In genomic region chr17:62109378-62109902, GRCh38 we compare ENCODE assay signal across 1 cellular context.
TF ChIP-seq lines count a peak whose summit lies in the region.

No MANE protein-coding gene starts in this region.

TF ChIP-seq in HepG2, 621 proteins besides CTCF, POLR2A, EP300 and RAD21 (continued from another document and continues in another):
- TF ChIP-seq, protein P1, sequence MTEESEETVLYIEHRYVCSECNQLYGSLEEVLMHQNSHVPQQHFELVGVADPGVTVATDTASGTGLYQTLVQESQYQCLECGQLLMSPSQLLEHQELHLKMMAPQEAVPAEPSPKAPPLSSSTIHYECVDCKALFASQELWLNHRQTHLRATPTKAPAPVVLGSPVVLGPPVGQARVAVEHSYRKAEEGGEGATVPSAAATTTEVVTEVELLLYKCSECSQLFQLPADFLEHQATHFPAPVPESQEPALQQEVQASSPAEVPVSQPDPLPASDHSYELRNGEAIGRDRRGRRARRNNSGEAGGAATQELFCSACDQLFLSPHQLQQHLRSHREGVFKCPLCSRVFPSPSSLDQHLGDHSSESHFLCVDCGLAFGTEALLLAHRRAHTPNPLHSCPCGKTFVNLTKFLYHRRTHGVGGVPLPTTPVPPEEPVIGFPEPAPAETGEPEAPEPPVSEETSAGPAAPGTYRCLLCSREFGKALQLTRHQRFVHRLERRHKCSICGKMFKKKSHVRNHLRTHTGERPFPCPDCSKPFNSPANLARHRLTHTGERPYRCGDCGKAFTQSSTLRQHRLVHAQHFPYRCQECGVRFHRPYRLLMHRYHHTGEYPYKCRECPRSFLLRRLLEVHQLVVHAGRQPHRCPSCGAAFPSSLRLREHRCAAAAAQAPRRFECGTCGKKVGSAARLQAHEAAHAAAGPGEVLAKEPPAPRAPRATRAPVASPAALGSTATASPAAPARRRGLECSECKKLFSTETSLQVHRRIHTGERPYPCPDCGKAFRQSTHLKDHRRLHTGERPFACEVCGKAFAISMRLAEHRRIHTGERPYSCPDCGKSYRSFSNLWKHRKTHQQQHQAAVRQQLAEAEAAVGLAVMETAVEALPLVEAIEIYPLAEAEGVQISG (CRISPR knock-in tag; IDR thresholded peaks at IDR 0.05), result peak; percentile 74
- TF ChIP-seq ZNF256 (CRISPR knock-in tag; conservative IDR thresholded peaks at IDR 0.05), result no peak
- TF ChIP-seq ELF1 (CRISPR knock-in tag; IDR thresholded peaks at IDR 0.05), result peak; percentile 42
- no peak for TF ChIP-seq ESRRA (CRISPR knock-in tag; IDR thresholded peaks at IDR 0.05; ENCODE audit: low read depth)
- TF ChIP-seq, protein P2, sequence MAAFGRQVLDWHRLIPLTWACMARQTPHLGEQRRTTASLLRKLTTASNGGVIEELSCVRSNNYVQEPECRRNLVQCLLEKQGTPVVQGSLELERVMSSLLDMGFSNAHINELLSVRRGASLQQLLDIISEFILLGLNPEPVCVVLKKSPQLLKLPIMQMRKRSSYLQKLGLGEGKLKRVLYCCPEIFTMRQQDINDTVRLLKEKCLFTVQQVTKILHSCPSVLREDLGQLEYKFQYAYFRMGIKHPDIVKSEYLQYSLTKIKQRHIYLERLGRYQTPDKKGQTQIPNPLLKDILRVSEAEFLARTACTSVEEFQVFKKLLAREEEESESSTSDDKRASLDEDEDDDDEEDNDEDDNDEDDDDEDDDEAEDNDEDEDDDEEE (CRISPR knock-in tag; IDR thresholded peaks at IDR 0.05), result no peak
- no peak for TF ChIP-seq ZNF446 (CRISPR knock-in tag; IDR thresholded peaks at IDR 0.05)
- peak; percentile 94 for TF ChIP-seq XRCC5 (optimal IDR thresholded peaks at IDR 0.05; ENCODE audit: low read length)
- TF ChIP-seq ZNF556 (CRISPR knock-in tag; IDR thresholded peaks at IDR 0.05; ENCODE audit: borderline replicate concordance), result peak; percentile 32; the same call in 1 of the 2 replicates
- TF ChIP-seq ZNF704 (CRISPR knock-in tag; IDR thresholded peaks at IDR 0.05; ENCODE audit: borderline replicate concordance), result no peak
- no peak for TF ChIP-seq GATA4 (IDR thresholded peaks at IDR 0.05; ENCODE audit: borderline replicate concordance, low read depth)
- TF ChIP-seq MXI1 (IDR thresholded peaks at IDR 0.05; ENCODE audit: borderline replicate concordance, low read depth, low read length), result peak; percentile 55; the same call in 1 of the 3 replicates
- no peak for TF ChIP-seq GLI4 (CRISPR knock-in tag; IDR thresholded peaks at IDR 0.05; ENCODE audit: borderline replicate concordance)
- no peak for TF ChIP-seq NR1H2 (CRISPR knock-in tag; IDR thresholded peaks at IDR 0.05; ENCODE audit: borderline replicate concordance, low read depth)
- no peak for TF ChIP-seq ZNF749 (CRISPR knock-in tag; IDR thresholded peaks at IDR 0.05; ENCODE audit: borderline replicate concordance)
- 0 out of 2 replicates have a peak, but pooled peaks have one; percentile 15 for TF ChIP-seq GMEB1 (CRISPR knock-in tag; IDR thresholded peaks at IDR 0.05; ENCODE audit: borderline replicate concordance)
- TF ChIP-seq ZNF577 (CRISPR knock-in tag; IDR thresholded peaks at IDR 0.05; ENCODE audit: borderline replicate concordance, low read depth), result no peak
- peak; percentile 92 for TF ChIP-seq KDM2A (CRISPR knock-in tag; IDR thresholded peaks at IDR 0.05; ENCODE audit: borderline replicate concordance, low read depth)
- TF ChIP-seq KMT2A (CRISPR knock-in tag; IDR thresholded peaks at IDR 0.05), result 0 out of 2 replicates have a peak, but pooled peaks have one; percentile 71
- TF ChIP-seq PHB2 (IDR thresholded peaks at IDR 0.05; ENCODE audit: partially characterized antibody), result no peak
- no peak for TF ChIP-seq NR2F1 (CRISPR knock-in tag; IDR thresholded peaks at IDR 0.05)
- TF ChIP-seq ZNF563 (CRISPR knock-in tag; IDR thresholded peaks at IDR 0.05), result no peak
- no peak for TF ChIP-seq WIZ (CRISPR knock-in tag; IDR thresholded peaks at IDR 0.05)
- no peak for TF ChIP-seq NAIF1 (CRISPR knock-in tag; IDR thresholded peaks at IDR 0.05; ENCODE audit: borderline replicate concordance)
- no peak for TF ChIP-seq ZNF530 (CRISPR knock-in tag; IDR thresholded peaks at IDR 0.05; ENCODE audit: low read depth)
- TF ChIP-seq SOX6 (IDR thresholded peaks at IDR 0.05), result no peak
- peak; percentile 47 for TF ChIP-seq SOX6 (CRISPR knock-in tag; IDR thresholded peaks at IDR 0.05)
- TF ChIP-seq ZNF879 (CRISPR knock-in tag; IDR thresholded peaks at IDR 0.05), result no peak
- peak; percentile 84; the same call in 1 of the 2 replicates for TF ChIP-seq ZNF614 (CRISPR knock-in tag; IDR thresholded peaks at IDR 0.05; ENCODE audit: borderline replicate concordance)
- TF ChIP-seq JUNB (CRISPR knock-in tag; IDR thresholded peaks at IDR 0.05; ENCODE audit: borderline replicate concordance), result no peak
- no peak for TF ChIP-seq ZNF841 (CRISPR knock-in tag; IDR thresholded peaks at IDR 0.05; ENCODE audit: borderline replicate concordance)
- TF ChIP-seq AKNA (CRISPR knock-in tag; IDR thresholded peaks at IDR 0.05; ENCODE audit: borderline replicate concordance), result no peak
- 0 out of 2 replicates have a peak, but pooled peaks have one; percentile 19 for TF ChIP-seq SRF (IDR thresholded peaks at IDR 0.05; ENCODE audit: low read depth, low read length)
- 0 out of 2 replicates have a peak, but pooled peaks have one; percentile 56 for TF ChIP-seq KLF9 (CRISPR knock-in tag; IDR thresholded peaks at IDR 0.05; ENCODE audit: low read depth)
- TF ChIP-seq, protein P3, sequence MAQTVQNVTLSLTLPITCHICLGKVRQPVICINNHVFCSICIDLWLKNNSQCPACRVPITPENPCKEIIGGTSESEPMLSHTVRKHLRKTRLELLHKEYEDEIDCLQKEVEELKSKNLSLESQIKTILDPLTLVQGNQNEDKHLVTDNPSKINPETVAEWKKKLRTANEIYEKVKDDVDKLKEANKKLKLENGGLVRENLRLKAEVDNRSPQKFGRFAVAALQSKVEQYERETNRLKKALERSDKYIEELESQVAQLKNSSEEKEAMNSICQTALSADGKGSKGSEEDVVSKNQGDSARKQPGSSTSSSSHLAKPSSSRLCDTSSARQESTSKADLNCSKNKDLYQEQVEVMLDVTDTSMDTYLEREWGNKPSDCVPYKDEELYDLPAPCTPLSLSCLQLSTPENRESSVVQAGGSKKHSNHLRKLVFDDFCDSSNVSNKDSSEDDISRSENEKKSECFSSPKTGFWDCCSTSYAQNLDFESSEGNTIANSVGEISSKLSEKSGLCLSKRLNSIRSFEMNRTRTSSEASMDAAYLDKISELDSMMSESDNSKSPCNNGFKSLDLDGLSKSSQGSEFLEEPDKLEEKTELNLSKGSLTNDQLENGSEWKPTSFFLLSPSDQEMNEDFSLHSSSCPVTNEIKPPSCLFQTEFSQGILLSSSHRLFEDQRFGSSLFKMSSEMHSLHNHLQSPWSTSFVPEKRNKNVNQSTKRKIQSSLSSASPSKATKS (CRISPR knock-in tag; IDR thresholded peaks at IDR 0.05), result no peak
- no peak for TF ChIP-seq ZNF232 (CRISPR knock-in tag; IDR thresholded peaks at IDR 0.05; ENCODE audit: borderline replicate concordance)
- TF ChIP-seq THAP8 (CRISPR knock-in tag; IDR thresholded peaks at IDR 0.05; ENCODE audit: borderline replicate concordance), result no peak
- 0 out of 2 replicates have a peak, but pooled peaks have one; percentile 55 for TF ChIP-seq ZBTB20 (CRISPR knock-in tag; IDR thresholded peaks at IDR 0.05; ENCODE audit: borderline replicate concordance, low read depth)
- TF ChIP-seq ZBTB37 (CRISPR knock-in tag; IDR thresholded peaks at IDR 0.05), result no peak
- no peak for TF ChIP-seq RFX3 (CRISPR knock-in tag; IDR thresholded peaks at IDR 0.05)
- TF ChIP-seq ARNT (IDR thresholded peaks at IDR 0.05), result no peak
- TF ChIP-seq, protein P4, sequence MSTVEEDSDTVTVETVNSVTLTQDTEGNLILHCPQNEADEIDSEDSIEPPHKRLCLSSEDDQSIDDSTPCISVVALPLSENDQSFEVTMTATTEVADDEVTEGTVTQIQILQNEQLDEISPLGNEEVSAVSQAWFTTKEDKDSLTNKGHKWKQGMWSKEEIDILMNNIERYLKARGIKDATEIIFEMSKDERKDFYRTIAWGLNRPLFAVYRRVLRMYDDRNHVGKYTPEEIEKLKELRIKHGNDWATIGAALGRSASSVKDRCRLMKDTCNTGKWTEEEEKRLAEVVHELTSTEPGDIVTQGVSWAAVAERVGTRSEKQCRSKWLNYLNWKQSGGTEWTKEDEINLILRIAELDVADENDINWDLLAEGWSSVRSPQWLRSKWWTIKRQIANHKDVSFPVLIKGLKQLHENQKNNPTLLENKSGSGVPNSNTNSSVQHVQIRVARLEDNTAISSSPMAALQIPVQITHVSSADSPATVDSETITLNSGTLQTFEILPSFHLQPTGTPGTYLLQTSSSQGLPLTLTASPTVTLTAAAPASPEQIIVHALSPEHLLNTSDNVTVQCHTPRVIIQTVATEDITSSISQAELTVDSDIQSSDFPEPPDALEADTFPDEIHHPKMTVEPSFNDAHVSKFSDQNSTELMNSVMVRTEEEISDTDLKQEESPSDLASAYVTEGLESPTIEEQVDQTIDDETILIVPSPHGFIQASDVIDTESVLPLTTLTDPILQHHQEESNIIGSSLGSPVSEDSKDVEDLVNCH (CRISPR knock-in tag; IDR thresholded peaks at IDR 0.05), result no peak
- TF ChIP-seq ZC3H4 (CRISPR knock-in tag; IDR thresholded peaks at IDR 0.05; ENCODE audit: borderline replicate concordance), result 0 out of 2 replicates have a peak, but pooled peaks have one; percentile 46
- TF ChIP-seq RORA (CRISPR knock-in tag; IDR thresholded peaks at IDR 0.05), result no peak
